In the genomic region with DNA sequence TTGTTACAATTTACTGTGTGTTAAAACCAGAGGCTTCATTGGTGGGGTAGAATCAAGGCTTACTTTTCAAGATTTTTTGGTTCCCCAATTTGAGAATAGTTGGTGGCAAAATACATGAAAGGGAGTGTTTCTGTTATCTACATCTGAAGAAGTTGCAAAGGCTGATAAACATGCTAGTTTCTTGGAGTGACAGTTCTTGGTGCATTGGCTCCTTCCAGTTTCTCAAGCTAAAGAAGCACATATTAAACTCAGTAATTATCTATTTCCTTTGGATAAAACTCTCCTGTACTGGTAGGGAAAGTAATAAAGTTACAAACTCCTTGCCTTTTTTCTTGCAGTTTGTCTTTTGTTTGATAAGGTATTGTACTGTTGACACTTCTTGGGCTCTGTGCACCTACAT, we compare ENCODE assay signal across 21 cellular contexts.
"Had no signal": no experiment of that assay in that cellular context is flagged by ENCODE, and none has a peak within 500 bp of the region (broad histone marks: within the 10 kb centered on the region; RNA-seq: fewer than 3 reads in every experiment).

No MANE protein-coding gene starts in this region.

- H3K27ac Mint-ChIP-seq: naive B cell; stimulated activated effector memory CD8-positive, alpha-beta T cell treated with anti-CD3 and anti-CD28 coated beads, Interleukin-12 subunit alpha, Interleukin-12 subunit beta, amount 100 ng/mL, for 72 hours; stimulated activated naive CD8-positive, alpha-beta T cell treated with anti-CD3 and anti-CD28 coated beads, Interleukin-15, Interleukin-2, amounts not matched to agents 100 ng/mL and 50 ng/mL, for 24 hours had no signal

- H3K27me3 ChIP-seq: esophagus squamous epithelium, gastroesophageal sphincter, pancreas, testis, tibial nerve had no signal

- H3K9me3 ChIP-seq: esophagus squamous epithelium, gastroesophageal sphincter, pancreas, testis, tibial nerve had no signal

- H3K4me2 ChIP-seq: smooth muscle cell had no signal

- ATAC-seq: gastroesophageal sphincter; pancreas; right cardiac atrium; stimulated activated effector memory CD8-positive, alpha-beta T cell treated with anti-CD3 and anti-CD28 coated beads, Interleukin-12 subunit alpha, Interleukin-12 subunit beta, amount 100 ng/mL, for 72 hours had no signal

- H3K36me3 ChIP-seq: esophagus squamous epithelium, gastroesophageal sphincter, pancreas had no signal

- H3K4me3 ChIP-seq: esophagus squamous epithelium, gastroesophageal sphincter, pancreas, smooth muscle cell, testis, tibial nerve had no signal

- H3K27ac ChIP-seq: epithelial cell of prostate, esophagus squamous epithelium, gastroesophageal sphincter, pancreas, testis had no signal

- H3K4me3 Mint-ChIP-seq: nephron; stimulated activated effector memory CD8-positive, alpha-beta T cell treated with anti-CD3 and anti-CD28 coated beads, Interleukin-12 subunit alpha, Interleukin-12 subunit beta, amount 100 ng/mL, for 72 hours; stimulated activated naive CD8-positive, alpha-beta T cell treated with anti-CD3 and anti-CD28 coated beads, Interleukin-15, Interleukin-2, amounts not matched to agents 100 ng/mL and 50 ng/mL, for 24 hours had no signal

- H3K9me3 Mint-ChIP-seq: naive B cell; nephron; stimulated activated effector memory CD8-positive, alpha-beta T cell treated with anti-CD3 and anti-CD28 coated beads, Interleukin-12 subunit alpha, Interleukin-12 subunit beta, amount 100 ng/mL, for 72 hours; stimulated activated naive CD8-positive, alpha-beta T cell treated with anti-CD3 and anti-CD28 coated beads, Interleukin-15, Interleukin-2, amounts not matched to agents 100 ng/mL and 50 ng/mL, for 24 hours had no signal

- DNase-seq: effector memory CD4-positive, alpha-beta T cell; esophagus squamous epithelium; foreskin fibroblast; glutamatergic neuron; kidney glomerular epithelial cell; mesendoderm; naive B cell; occipital lobe; pancreas; right cardiac atrium; stimulated activated CD4-positive, alpha-beta T cell treated with anti-CD3 and anti-CD28 coated beads, Interleukin-4, amount 100 ng/mL, for 1 hour; stimulated activated CD8-positive, alpha-beta memory T cell treated with anti-CD3 and anti-CD28 coated beads, Interleukin-4, amount 100 ng/mL, for 48 hours; testis had no signal

- H3K27me3 Mint-ChIP-seq: naive B cell; progenitor cell of endocrine pancreas; stimulated activated naive CD8-positive, alpha-beta T cell treated with anti-CD3 and anti-CD28 coated beads, Interleukin-15, Interleukin-2, amounts not matched to agents 100 ng/mL and 50 ng/mL, for 24 hours had no signal
